Comparison of ENCODE assay signal across 9 cellular contexts in genomic region chr13:49110122-49110831, GRCh38.
A peak's percentile ranks its signal among the peaks of the same experiment; 100 is the strongest.
DNase-seq lines count a peak whose midpoint lies in the region; ATAC-seq, FAIRE-seq and TF ChIP-seq lines count a peak whose summit lies in the region.
"Had no signal": no experiment of that assay in that cellular context is flagged by ENCODE, and none has a peak within 500 bp of the region (broad histone marks: within the 10 kb centered on the region; RNA-seq: fewer than 3 reads in every experiment).

No MANE protein-coding gene starts in this region.

- peak overlapping the region; percentile 70 for H3K27ac Mint-ChIP-seq in activated T-helper 1 cell treated with anti-CD3 and anti-CD28 coated beads, Interleukin-12 subunit alpha, Interleukin-12 subunit beta, Interleukin-2, Interleukin-4 antibody, amounts not matched to agents 30 ng/mL and 10 ng/mL and 1 ng/mL, durations not matched to agents 14 hours and 24 hours and 36 hours
- H3K27ac Mint-ChIP-seq in natural killer cell = peak overlapping the region; percentile 82 to 83
- H3K27ac Mint-ChIP-seq in stimulated activated memory B cell treated with anti-CD40 and anti-IgM and Interleukin-4, amounts not matched to agents 10 μg/mL and 1 μg/mL and 100 μg/mL, for 72 hours = peak overlapping the region; percentile 79

- TF ChIP-seq CTCF in IMR-90 (conservative IDR thresholded peaks at IDR 0.05; ENCODE audit: low read depth, low read length) (no peak), natural killer cell (IDR thresholded peaks at IDR 0.05) (no peak)

- H4K8ac ChIP-seq in IMR-90 (ENCODE audit: low read depth in 2 of 2, low read length in 2 of 2) = peak overlapping the region; percentile 8 to 84

- H2BK5ac ChIP-seq in IMR-90 (ENCODE audit: low read depth, low read length, poor library complexity, severe bottlenecking) = peak overlapping the region; percentile 94

- H3K4me2 ChIP-seq in IMR-90 (ENCODE audit: low read depth, low read length) = peak overlapping the region; percentile 95

- H3K9me1 ChIP-seq in IMR-90 (ENCODE audit: insufficient read depth, low read length) = peaks cover 4% of the 10 kb centered on the region; the same call in 1 of the 2 replicates

- no peak overlapping the region for H2AK5ac ChIP-seq in IMR-90 (ENCODE audit: low read depth, low read length)

- intact Hi-C loops in IMR-90 (cut with micrococcal nuclease) (loop anchor here (2.0 to 10.0 kb wide), 2 partner anchors 133 to 335 kb away; no protein-coding TSS in a partner anchor), natural killer cell (cut with micrococcal nuclease) (loop anchor here (5.0 kb wide), 1 partner anchor 133 kb away; the partner anchor contains the start of gene FNDC3A)
- intact Hi-C loops in activated T-helper 1 cell treated with anti-CD3 and anti-CD28 coated beads, Interleukin-12 subunit alpha, Interleukin-12 subunit beta, Interleukin-2, Interleukin-4 antibody, amounts not matched to agents 30 ng/mL and 10 ng/mL and 1 ng/mL, durations not matched to agents 14 hours and 24 hours and 36 hours (cut with micrococcal nuclease) = loop anchor here (1.0 to 5.0 kb wide), 9 partner anchors 31 to 1073 kb away; partner anchors contain the start of genes CAB39L, CDADC1, NUDT15 and PHF11

- CTCF ChIA-PET in IMR-90 (lab: Yijun Ruan, JAX) = interaction anchor here (0.6 to 0.8 kb wide), 2 partner anchors 106 to 138 kb away, joined by 4 read pairs; no protein-coding TSS in a partner anchor

- dilution Hi-C loops in IMR-90 (cut with HindIII; ENCODE audit: low sequenced_read_pairs, unreplicated experiment) = no loop called here

- no peaks in the 10 kb centered on the region for H3K9me3 ChIP-seq in IMR-90 (ENCODE audit: control insufficient read depth, insufficient read depth, low read length)

- BruUV-seq in IMR-90 (replicated peaks; lab: Mats Ljungman, UMichigan) = TSS peak; percentile 59

- H3K9ac ChIP-seq in IMR-90 (ENCODE audit: low read depth, low read length) = peak overlapping the region; percentile 94

- in situ Hi-C loops in IMR-90 (cut with MboI; ENCODE audit: low sequenced_read_pairs) = no loop called here

- H4K20me1 ChIP-seq in IMR-90 (ENCODE audit: insufficient read depth, low read length) = no peaks in the 10 kb centered on the region

- FAIRE-seq in RCC 7860 (lab: Jason Lieb, UNC) = peak; percentile 80

- no peak for TF ChIP-seq RAD21 in IMR-90 (IDR thresholded peaks at IDR 0.05; ENCODE audit: low read length)

- H3K9me3 Mint-ChIP-seq in activated T-helper 1 cell treated with anti-CD3 and anti-CD28 coated beads, Interleukin-12 subunit alpha, Interleukin-12 subunit beta, Interleukin-2, Interleukin-4 antibody, amounts not matched to agents 30 ng/mL and 10 ng/mL and 1 ng/mL, durations not matched to agents 14 hours and 24 hours and 36 hours = no peaks in the 10 kb centered on the region
- no peaks in the 10 kb centered on the region for H3K9me3 Mint-ChIP-seq in natural killer cell
- H3K9me3 Mint-ChIP-seq in stimulated activated memory B cell treated with anti-CD40 and anti-IgM and Interleukin-4, amounts not matched to agents 10 μg/mL and 1 μg/mL and 100 μg/mL, for 72 hours = no peaks in the 10 kb centered on the region

- no peak overlapping the region for H4K91ac ChIP-seq in IMR-90 (ENCODE audit: insufficient read depth, low read depth, low read length)

- H3K4me1 Mint-ChIP-seq in activated T-helper 1 cell treated with anti-CD3 and anti-CD28 coated beads, Interleukin-12 subunit alpha, Interleukin-12 subunit beta, Interleukin-2, Interleukin-4 antibody, amounts not matched to agents 30 ng/mL and 10 ng/mL and 1 ng/mL, durations not matched to agents 14 hours and 24 hours and 36 hours (ENCODE audit: low read depth) = peaks cover 31% of the 10 kb centered on the region
- peaks cover 16 to 22% of the 10 kb centered on the region in 2 donors for H3K4me1 Mint-ChIP-seq in natural killer cell
- H3K4me1 Mint-ChIP-seq in stimulated activated memory B cell treated with anti-CD40 and anti-IgM and Interleukin-4, amounts not matched to agents 10 μg/mL and 1 μg/mL and 100 μg/mL, for 72 hours = peaks cover 17% of the 10 kb centered on the region

- TF ChIP-seq POLR2A in IMR-90 (IDR thresholded peaks at IDR 0.05; ENCODE audit: low read depth, low read length) = no peak

- DNase-seq in activated gamma-delta T cell treated with Interleukin-2 at 50 U/mL for 16 hours (peak; percentile 61), activated gamma-delta T cell (lab: John Stamatoyannopoulos, UW) (no peak), IMR-90 (peak; percentile 91), RCC 7860 (ENCODE audit: low spot score) (peak; percentile 69), fibroblast of peridontal ligament (ENCODE audit: extremely low read depth) (peak; percentile 91), natural killer cell (peak; percentile 67)
- peak; percentile 71 for DNase-seq in activated T-helper 1 cell treated with anti-CD3 and anti-CD28 coated beads, Interleukin-12 subunit alpha, Interleukin-12 subunit beta, Interleukin-2, Interleukin-4 antibody, amounts not matched to agents 30 ng/mL and 10 ng/mL and 1 ng/mL, durations not matched to agents 14 hours and 24 hours and 36 hours (ENCODE audit: low spot score)

- ATAC-seq in IMR-90 (ENCODE audit: low read depth) (peak; percentile 75), natural killer cell (peak; percentile 81 to 90 (median 87))
- peak; percentile 82 for ATAC-seq in stimulated activated memory B cell treated with anti-CD40 and anti-IgM and Interleukin-4, amounts not matched to agents 10 μg/mL and 1 μg/mL and 100 μg/mL, for 72 hours

- H2BK20ac ChIP-seq in IMR-90 (ENCODE audit: low read depth, low read length) = no peak overlapping the region

- peaks cover under 1% of the 10 kb centered on the region; the same call in 1 of the 2 replicates for H3K36me3 ChIP-seq in IMR-90 (ENCODE audit: control insufficient read depth, insufficient read depth, low read length)

- H3K27me3 Mint-ChIP-seq in activated T-helper 1 cell treated with anti-CD3 and anti-CD28 coated beads, Interleukin-12 subunit alpha, Interleukin-12 subunit beta, Interleukin-2, Interleukin-4 antibody, amounts not matched to agents 30 ng/mL and 10 ng/mL and 1 ng/mL, durations not matched to agents 14 hours and 24 hours and 36 hours (ENCODE audit: insufficient read depth) = no peaks in the 10 kb centered on the region
- no peaks in the 10 kb centered on the region for H3K27me3 Mint-ChIP-seq in natural killer cell (ENCODE audit: low read depth in 2 of 2)
- H3K27me3 Mint-ChIP-seq in stimulated activated memory B cell treated with anti-CD40 and anti-IgM and Interleukin-4, amounts not matched to agents 10 μg/mL and 1 μg/mL and 100 μg/mL, for 72 hours = no peaks in the 10 kb centered on the region

- H3K14ac ChIP-seq in IMR-90 (replicated peaks; ENCODE audit: low read depth, low read length) = peak overlapping the region; percentile 28

- peak overlapping the region; percentile 87 for H3K4me3 Mint-ChIP-seq in activated T-helper 1 cell treated with anti-CD3 and anti-CD28 coated beads, Interleukin-12 subunit alpha, Interleukin-12 subunit beta, Interleukin-2, Interleukin-4 antibody, amounts not matched to agents 30 ng/mL and 10 ng/mL and 1 ng/mL, durations not matched to agents 14 hours and 24 hours and 36 hours
- peak overlapping the region; percentile 94 for H3K4me3 Mint-ChIP-seq in natural killer cell
- H3K4me3 Mint-ChIP-seq in stimulated activated memory B cell treated with anti-CD40 and anti-IgM and Interleukin-4, amounts not matched to agents 10 μg/mL and 1 μg/mL and 100 μg/mL, for 72 hours = peak overlapping the region; percentile 80

- peaks cover 3% of the 10 kb centered on the region for H3K4me1 ChIP-seq in IMR-90 (ENCODE audit: control insufficient read depth, insufficient read depth, low read length)

- no peak overlapping the region for H2AFZ ChIP-seq in IMR-90 (replicated peaks; ENCODE audit: low read length, poor library complexity)

- H3K79me1 ChIP-seq in IMR-90 (ENCODE audit: low read depth in 1 of 2, low read length in 2 of 2) = peaks cover 10 to 33% of the 10 kb centered on the region in 2 experiments

- peak overlapping the region; percentile 55; the same call in 1 of the 2 replicates for H3K56ac ChIP-seq in IMR-90 (ENCODE audit: extremely low read depth, insufficient read depth, low read length)

- H3K4ac ChIP-seq in IMR-90 (ENCODE audit: low read depth, low read length) = peak overlapping the region; percentile 27; the same call in 1 of the 2 replicates

- peaks cover 1% of the 10 kb centered on the region for H3K36me3 Mint-ChIP-seq in activated T-helper 1 cell treated with anti-CD3 and anti-CD28 coated beads, Interleukin-12 subunit alpha, Interleukin-12 subunit beta, Interleukin-2, Interleukin-4 antibody, amounts not matched to agents 30 ng/mL and 10 ng/mL and 1 ng/mL, durations not matched to agents 14 hours and 24 hours and 36 hours (ENCODE audit: low read depth)
- H3K36me3 Mint-ChIP-seq in natural killer cell = no peaks in the 10 kb centered on the region
- peaks cover 21% of the 10 kb centered on the region for H3K36me3 Mint-ChIP-seq in stimulated activated memory B cell treated with anti-CD40 and anti-IgM and Interleukin-4, amounts not matched to agents 10 μg/mL and 1 μg/mL and 100 μg/mL, for 72 hours

- no CpG with 5 or more reads among the region's 16 CpGs for WGBS in IMR-90 (ENCODE audit: extremely low coverage in 2 of 2, insufficient read length in 1 of 2), 2 experiments

- peak overlapping the region; percentile 75; the same call in 1 of the 2 replicates for H3K27ac ChIP-seq in IMR-90 (ENCODE audit: insufficient read depth, low read length)
- H3K27ac ChIP-seq: C4-2B had no signal

- peak overlapping the region; percentile 84 for H3K4me3 ChIP-seq in IMR-90 (ENCODE audit: insufficient read depth, low read depth, low read length)

- H2BK15ac ChIP-seq in IMR-90 (ENCODE audit: low read depth, low read length) = no peak overlapping the region

- H3K23ac ChIP-seq in IMR-90 (ENCODE audit: low read depth, low read length) = peak overlapping the region; percentile 19; the same call in 1 of the 2 replicates

- no peak overlapping the region for H2AK9ac ChIP-seq in IMR-90 (replicated peaks; ENCODE audit: low read depth, low read length, poor library complexity)

- POLR2A ChIA-PET in IMR-90 (lab: Charles Lee; ENCODE audit: unreplicated experiment) = interaction anchor here (0.6 kb wide), 1 partner anchor 88 kb away, joined by 3 read pairs; no protein-coding TSS in a partner anchor

- H2BK120ac ChIP-seq in IMR-90 (ENCODE audit: low read depth, low read length) = no peak overlapping the region

- H4K5ac ChIP-seq in IMR-90 (ENCODE audit: low read depth, low read length) = peak overlapping the region; percentile 96

- no peaks in the 10 kb centered on the region for H3K27me3 ChIP-seq in IMR-90 (ENCODE audit: control insufficient read depth, insufficient read depth, low read length)

- peak overlapping the region; percentile 92; the same call in 1 of the 2 replicates for H3K18ac ChIP-seq in IMR-90 (ENCODE audit: low read depth, low read length)

TF ChIP-seq in IMR-90, 13 proteins besides CTCF, POLR2A, EP300 and RAD21 (continues in another document):
- TF ChIP-seq USF2 (IDR thresholded peaks at IDR 0.05; ENCODE audit: low read depth, low read length) = peak; percentile 100
